1 cellular context compared by ENCODE assay signal in genomic region chr6:42090819-42091717, GRCh38.
TF ChIP-seq lines count a peak whose summit lies in the region.

No MANE protein-coding gene starts in this region.

TF ChIP-seq in K562, 482 proteins besides CTCF, POLR2A, EP300 and RAD21 (continued from another document):
- TF ChIP-seq, protein P1, sequence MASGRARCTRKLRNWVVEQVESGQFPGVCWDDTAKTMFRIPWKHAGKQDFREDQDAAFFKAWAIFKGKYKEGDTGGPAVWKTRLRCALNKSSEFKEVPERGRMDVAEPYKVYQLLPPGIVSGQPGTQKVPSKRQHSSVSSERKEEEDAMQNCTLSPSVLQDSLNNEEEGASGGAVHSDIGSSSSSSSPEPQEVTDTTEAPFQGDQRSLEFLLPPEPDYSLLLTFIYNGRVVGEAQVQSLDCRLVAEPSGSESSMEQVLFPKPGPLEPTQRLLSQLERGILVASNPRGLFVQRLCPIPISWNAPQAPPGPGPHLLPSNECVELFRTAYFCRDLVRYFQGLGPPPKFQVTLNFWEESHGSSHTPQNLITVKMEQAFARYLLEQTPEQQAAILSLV (tag; IDR thresholded peaks at IDR 0.05), result 0 out of 2 replicates have a peak, but pooled peaks have one; percentile 31
- no peak for TF ChIP-seq MAFF (IDR thresholded peaks at IDR 0.05; ENCODE audit: low read length)
- TF ChIP-seq MLLT1 (IDR thresholded peaks at IDR 0.05), result peak in 1 of 2 experiments; percentile 11; a peak in 1 of 4 replicates
- TF ChIP-seq TCF3 (CRISPR knock-in tag; IDR thresholded peaks at IDR 0.05), result peak; percentile 42
- TF ChIP-seq CREM (IDR thresholded peaks at IDR 0.05; ENCODE audit: low read depth), result no peak
- 0 out of 2 replicates have a peak, but pooled peaks have one; percentile 14 for TF ChIP-seq ARID1B (IDR thresholded peaks at IDR 0.05)
- no peak for TF ChIP-seq NUFIP1 (IDR thresholded peaks at IDR 0.05; ENCODE audit: partially characterized antibody)
- TF ChIP-seq, protein P2, sequence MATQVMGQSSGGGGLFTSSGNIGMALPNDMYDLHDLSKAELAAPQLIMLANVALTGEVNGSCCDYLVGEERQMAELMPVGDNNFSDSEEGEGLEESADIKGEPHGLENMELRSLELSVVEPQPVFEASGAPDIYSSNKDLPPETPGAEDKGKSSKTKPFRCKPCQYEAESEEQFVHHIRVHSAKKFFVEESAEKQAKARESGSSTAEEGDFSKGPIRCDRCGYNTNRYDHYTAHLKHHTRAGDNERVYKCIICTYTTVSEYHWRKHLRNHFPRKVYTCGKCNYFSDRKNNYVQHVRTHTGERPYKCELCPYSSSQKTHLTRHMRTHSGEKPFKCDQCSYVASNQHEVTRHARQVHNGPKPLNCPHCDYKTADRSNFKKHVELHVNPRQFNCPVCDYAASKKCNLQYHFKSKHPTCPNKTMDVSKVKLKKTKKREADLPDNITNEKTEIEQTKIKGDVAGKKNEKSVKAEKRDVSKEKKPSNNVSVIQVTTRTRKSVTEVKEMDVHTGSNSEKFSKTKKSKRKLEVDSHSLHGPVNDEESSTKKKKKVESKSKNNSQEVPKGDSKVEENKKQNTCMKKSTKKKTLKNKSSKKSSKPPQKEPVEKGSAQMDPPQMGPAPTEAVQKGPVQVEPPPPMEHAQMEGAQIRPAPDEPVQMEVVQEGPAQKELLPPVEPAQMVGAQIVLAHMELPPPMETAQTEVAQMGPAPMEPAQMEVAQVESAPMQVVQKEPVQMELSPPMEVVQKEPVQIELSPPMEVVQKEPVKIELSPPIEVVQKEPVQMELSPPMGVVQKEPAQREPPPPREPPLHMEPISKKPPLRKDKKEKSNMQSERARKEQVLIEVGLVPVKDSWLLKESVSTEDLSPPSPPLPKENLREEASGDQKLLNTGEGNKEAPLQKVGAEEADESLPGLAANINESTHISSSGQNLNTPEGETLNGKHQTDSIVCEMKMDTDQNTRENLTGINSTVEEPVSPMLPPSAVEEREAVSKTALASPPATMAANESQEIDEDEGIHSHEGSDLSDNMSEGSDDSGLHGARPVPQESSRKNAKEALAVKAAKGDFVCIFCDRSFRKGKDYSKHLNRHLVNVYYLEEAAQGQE (CRISPR knock-in tag; IDR thresholded peaks at IDR 0.05; ENCODE audit: low read depth), result no peak
- peak; percentile 32; the same call in 1 of the 2 replicates for TF ChIP-seq HLTF (IDR thresholded peaks at IDR 0.05)
- peak; percentile 84; the same call in 1 of the 2 replicates for TF ChIP-seq LARP7 (IDR thresholded peaks at IDR 0.05)
- TF ChIP-seq SMARCA5 (IDR thresholded peaks at IDR 0.05), result peak; percentile 80; the same call in 1 of the 2 replicates
- TF ChIP-seq TBP (optimal IDR thresholded peaks at IDR 0.05; ENCODE audit: low read depth, low read length), result no peak
- TF ChIP-seq EHMT2 (IDR thresholded peaks at IDR 0.05), result no peak
